In genomic region chr10:51707392-51707791, GRCh38 we compare ENCODE assay signal across 18 cellular contexts. TPM values are rescaled to one million over a fixed set of nuclear protein-coding genes. Genes with fewer than 3 reads are reported as not detected.
DNase-seq lines count a peak whose midpoint lies in the region; ATAC-seq, FAIRE-seq and TF ChIP-seq lines count a peak whose summit lies in the region.
"Had no signal": no experiment of that assay in that cellular context is flagged by ENCODE, and none has a peak within 500 bp of the region (broad histone marks: within the 10 kb centered on the region; RNA-seq: fewer than 3 reads in every experiment).

No MANE protein-coding gene starts in this region.

- no peak overlapping the region for H3K4me3 ChIP-seq in CD8-positive, alpha-beta T cell (ENCODE audit: low read depth, low read length)
- H3K4me3 ChIP-seq in Peyer's patch (no peak overlapping the region), coronary artery (no peak overlapping the region), pancreas (no peak overlapping the region), Caco-2 (ENCODE audit: low read depth, low read length) (no peak overlapping the region)
- H3K4me3 ChIP-seq: gastrocnemius medialis, mucosa of descending colon had no signal

- no peaks in the 10 kb centered on the region for H3K9me3 Mint-ChIP-seq in CD8-positive, alpha-beta T cell
- no peaks in the 10 kb centered on the region for H3K9me3 Mint-ChIP-seq in endothelial cell (ENCODE audit: unreplicated experiment)
- no peaks in the 10 kb centered on the region for H3K9me3 Mint-ChIP-seq in Caco-2 (ENCODE audit: unreplicated experiment)
- H3K9me3 Mint-ChIP-seq: H9 had no signal

- peak overlapping the region; percentile 60 for H3K27ac Mint-ChIP-seq in CD8-positive, alpha-beta T cell
- H3K27ac Mint-ChIP-seq in endothelial cell (ENCODE audit: unreplicated experiment): no peak overlapping the region
- no peak overlapping the region for H3K27ac Mint-ChIP-seq in Caco-2 (ENCODE audit: unreplicated experiment)

- peaks cover 19% of the 10 kb centered on the region for H3K4me1 Mint-ChIP-seq in CD8-positive, alpha-beta T cell (ENCODE audit: low read depth)
- H3K4me1 Mint-ChIP-seq in endothelial cell (ENCODE audit: unreplicated experiment) (peaks cover 20% of the 10 kb centered on the region), Caco-2 (ENCODE audit: low read depth, unreplicated experiment) (no peaks in the 10 kb centered on the region)

- DNase-seq in CD8-positive, alpha-beta T cell: no peak
- DNase-seq in Peyer's patch (no peak), coronary artery (ENCODE audit: low spot score) (no peak), pancreas (no peak), endothelial cell (ENCODE audit: low spot score) (no peak), inferior parietal cortex (ENCODE audit: extremely low spot score) (no peak), Caco-2 (no peak)
- DNase-seq: Calu3; cortex of kidney; gastrocnemius medialis; H9; left colon; mucosa of descending colon; occipital lobe; SK-N-SH; stimulated activated CD4-positive, alpha-beta T cell treated with anti-CD3 and anti-CD28 coated beads, Interleukin-2, amount 100 ng/mL, for 24 hours had no signal

- no peak for TF ChIP-seq POLR2A in Peyer's patch (IDR thresholded peaks at IDR 0.05)

- H3K4me3 Mint-ChIP-seq in CD8-positive, alpha-beta T cell: no peak overlapping the region
- H3K4me3 Mint-ChIP-seq in endothelial cell (ENCODE audit: unreplicated experiment): no peak overlapping the region
- H3K4me3 Mint-ChIP-seq in Caco-2 (ENCODE audit: unreplicated experiment): no peak overlapping the region
- H3K4me3 Mint-ChIP-seq: H9 had no signal

- CTCF ChIA-PET in CD8-positive, alpha-beta T cell (lab: Charles Lee): no interaction called here
- CTCF ChIA-PET in Caco-2 (lab: Charles Lee): no interaction called here

- no peaks in the 10 kb centered on the region for H3K36me3 ChIP-seq in CD8-positive, alpha-beta T cell (ENCODE audit: insufficient read depth, low read length)
- H3K36me3 ChIP-seq in Peyer's patch: no peaks in the 10 kb centered on the region
- H3K36me3 ChIP-seq in pancreas: no peaks in the 10 kb centered on the region
- H3K36me3 ChIP-seq in Caco-2 (ENCODE audit: control insufficient read depth, insufficient read depth, low read length): no peaks in the 10 kb centered on the region; the same call in 1 of the 2 replicates
- H3K36me3 ChIP-seq: gastrocnemius medialis had no signal

- POLR2A ChIA-PET in CD8-positive, alpha-beta T cell (lab: Charles Lee): no interaction called here
- POLR2A ChIA-PET in Caco-2 (lab: Charles Lee): no interaction called here

- H3K36me3 Mint-ChIP-seq in CD8-positive, alpha-beta T cell: no peaks in the 10 kb centered on the region
- H3K36me3 Mint-ChIP-seq in endothelial cell (ENCODE audit: low read depth, unreplicated experiment) (no peaks in the 10 kb centered on the region), Caco-2 (ENCODE audit: insufficient read depth, unreplicated experiment) (no peaks in the 10 kb centered on the region)

- peaks cover 2% of the 10 kb centered on the region for H3K27me3 Mint-ChIP-seq in CD8-positive, alpha-beta T cell (ENCODE audit: low read depth)
- H3K27me3 Mint-ChIP-seq in endothelial cell (ENCODE audit: unreplicated experiment): peaks cover 2% of the 10 kb centered on the region
- peaks cover 6% of the 10 kb centered on the region for H3K27me3 Mint-ChIP-seq in Caco-2 (ENCODE audit: insufficient read depth, unreplicated experiment)

- intact Hi-C loops in CD8-positive, alpha-beta T cell (cut with DNase I, micrococcal nuclease): no loop called here
- intact Hi-C loops in pancreas (cut with DNase I): no loop called here
- intact Hi-C loops in Caco-2 (cut with micrococcal nuclease; ENCODE audit: unreplicated experiment): no loop called here

- no peaks in the 10 kb centered on the region for H3K9me3 ChIP-seq in CD8-positive, alpha-beta T cell (ENCODE audit: low read length)
- H3K9me3 ChIP-seq in Peyer's patch: no peaks in the 10 kb centered on the region
- no peaks in the 10 kb centered on the region for H3K9me3 ChIP-seq in pancreas
- no peaks in the 10 kb centered on the region for H3K9me3 ChIP-seq in Caco-2
- H3K9me3 ChIP-seq: gastrocnemius medialis, mucosa of descending colon, SK-N-SH had no signal

- ATAC-seq in CD8-positive, alpha-beta T cell: no peak
- no peak for ATAC-seq in pancreas
- no peak for ATAC-seq in GM19455 (IDR thresholded peaks at IDR 0.05; ENCODE audit: unreplicated experiment)
- ATAC-seq: gastrocnemius medialis, left colon, mucosa of descending colon, Panc1 had no signal

- peak; percentile 61 for FAIRE-seq in pancreas (lab: Jason Lieb, UNC)

- no peaks in the 10 kb centered on the region for H3K27me3 ChIP-seq in CD8-positive, alpha-beta T cell (ENCODE audit: insufficient read depth, low read length)
- no peaks in the 10 kb centered on the region for H3K27me3 ChIP-seq in Peyer's patch
- H3K27me3 ChIP-seq in pancreas: no peaks in the 10 kb centered on the region
- no peaks in the 10 kb centered on the region; the same call in 1 of the 2 replicates for H3K27me3 ChIP-seq in Caco-2 (replicated peaks; ENCODE audit: control insufficient read depth, insufficient read depth, low read length)
- H3K27me3 ChIP-seq: gastrocnemius medialis had no signal

- BruUV-seq in Caco-2 (replicated peaks; lab: Mats Ljungman, UMichigan): no TSS peak

- H3K27ac ChIP-seq in CD8-positive, alpha-beta T cell (ENCODE audit: low read depth, low read length): no peak overlapping the region
- H3K27ac ChIP-seq in Peyer's patch (peak overlapping the region in 3 of 4 donors; percentile 39 to 52 (median 45)), coronary artery (peak overlapping the region; percentile 67 to 81), pancreas (no peak overlapping the region)
- H3K27ac ChIP-seq: gastrocnemius medialis had no signal

- no peak for TF ChIP-seq CTCF in CD8-positive, alpha-beta T cell (IDR thresholded peaks at IDR 0.05)
- TF ChIP-seq CTCF in Peyer's patch (IDR thresholded peaks at IDR 0.05): no peak
- TF ChIP-seq CTCF in coronary artery (IDR thresholded peaks at IDR 0.05): no peak
- no peak for TF ChIP-seq CTCF in pancreas (IDR thresholded peaks at IDR 0.05)
- no peak for TF ChIP-seq CTCF in endothelial cell (IDR thresholded peaks at IDR 0.05; ENCODE audit: unreplicated experiment)
- no peak for TF ChIP-seq CTCF in Caco-2 (IDR thresholded peaks at IDR 0.05; ENCODE audit: insufficient read depth in 1 of 2, low read depth in 1 of 2, low read length in 1 of 2, severe bottlenecking in 1 of 2, unreplicated experiment in 1 of 2)

- peaks cover 19% of the 10 kb centered on the region for H3K4me1 ChIP-seq in CD8-positive, alpha-beta T cell (ENCODE audit: insufficient read depth, low read length)
- no peaks in the 10 kb centered on the region for H3K4me1 ChIP-seq in Peyer's patch
- H3K4me1 ChIP-seq in pancreas: peaks cover 0 to 5% (median 5%) of the 10 kb centered on the region in 3 donors
- no peaks in the 10 kb centered on the region for H3K4me1 ChIP-seq in Caco-2

- WGBS in pancreas, 2 donors: 88 to 90% methylated on average over 6 of the region's 6 CpGs

RNA-seq across cellular contexts. Expression of gene CSTF2T, which starts 8.0 kb away (rescaled TPM):
- total RNA-seq in CD8-positive, alpha-beta T cell: 10 to 100 TPM; 26.0 to 28.2 TPM
- total RNA-seq in Peyer's patch: 10 to 100 TPM; 11.9 to 17.3 (median 16.2) TPM
- total RNA-seq in pancreas: 10 to 100 TPM in 3 of 6 donors, 1 to 10 TPM in 3; 5.9 to 13.2 (median 9.3) TPM
- polyA plus RNA-seq in pancreas: 1 to 10 TPM; 4.2 to 7.8 TPM
- 36.3 TPM for total RNA-seq in endothelial cell (ENCODE audit: unreplicated experiment)
- 48.8 and 51.2 TPM in 2 replicates for total RNA-seq in Caco-2 (2022)

Comparison
In these comparisons a context has a peak if more than half of its experiments do, and no peak if none do; other contexts are left out.
1. H3K27ac ChIP-seq: peak in Peyer's patch (3 of 4) and coronary artery (2 of 2); none in CD8-positive, alpha-beta T cell (single experiment) and pancreas (0 of 4).